In genomic region chr2:181468857-181469256, GRCh38 we compare ENCODE assay signal across 19 cellular contexts. TPM values are rescaled to one million over a fixed set of nuclear protein-coding genes. Genes with fewer than 3 reads are reported as not detected.
DNase-seq lines count a peak whose midpoint lies in the region; ATAC-seq lines count a peak whose summit lies in the region.
"Had no signal": no experiment of that assay in that cellular context is flagged by ENCODE, and none has a peak within 500 bp of the region (broad histone marks: within the 10 kb centered on the region; RNA-seq: fewer than 3 reads in every experiment).

No MANE protein-coding gene starts in this region.

- peaks cover 22% of the 10 kb centered on the region for H3K36me3 Mint-ChIP-seq in activated naive CD4-positive, alpha-beta T cell treated with anti-CD3 and anti-CD28 coated beads, Interleukin-2, amount 50 U/mL, for 24 hours
- H3K36me3 Mint-ChIP-seq in T-cell = peaks cover 55% of the 10 kb centered on the region

- peak overlapping the region; percentile 59 for H3K4me3 Mint-ChIP-seq in activated naive CD4-positive, alpha-beta T cell treated with anti-CD3 and anti-CD28 coated beads, Interleukin-2, amount 50 U/mL, for 24 hours
- H3K4me3 Mint-ChIP-seq in T-cell = peak overlapping the region in 1 of 3 donors; percentile 50

- H3K27me3 ChIP-seq in effector memory CD4-positive, alpha-beta T cell (replicated peaks; ENCODE audit: control insufficient read depth, insufficient read depth, low read length, poor library complexity, severe bottlenecking) = no peaks in the 10 kb centered on the region
- H3K27me3 ChIP-seq: body of pancreas, esophagus squamous epithelium, gastroesophageal sphincter, neutrophil had no signal

- DNase-seq in activated naive CD4-positive, alpha-beta T cell treated with Interleukin-2 at 50 U/mL for 16 hours = no peak
- DNase-seq in T-cell (no peak), NCI-H446 (lab: John Stamatoyannopoulos, UW) (no peak), KG1 (lab: John Stamatoyannopoulos, UW) (no peak), caudate nucleus (lab: John Stamatoyannopoulos, UW) (no peak)
- DNase-seq in effector memory CD4-positive, alpha-beta T cell = no peak
- DNase-seq: activated CD4-positive, alpha-beta T cell treated with anti-CD3 and anti-CD28 coated beads for 1 hour; body of pancreas; CD4-positive, CD25-positive, alpha-beta regulatory T cell; DMS53; esophagus squamous epithelium; hypothalamus; islet precursor cell; mucosa of descending colon had no signal

- no peak for ATAC-seq in T-cell (replicated peaks in 1 of 4)
- ATAC-seq: body of pancreas, gastroesophageal sphincter, mucosa of descending colon had no signal

- H3K4me1 ChIP-seq in effector memory CD4-positive, alpha-beta T cell (ENCODE audit: control insufficient read depth, insufficient read depth, low read length, poor library complexity, severe bottlenecking) = peaks cover 35% of the 10 kb centered on the region
- H3K4me1 ChIP-seq: body of pancreas, esophagus squamous epithelium, gastroesophageal sphincter, prostate gland had no signal

- peaks cover 5% of the 10 kb centered on the region for H3K9me3 Mint-ChIP-seq in activated naive CD4-positive, alpha-beta T cell treated with anti-CD3 and anti-CD28 coated beads, Interleukin-2, amount 50 U/mL, for 24 hours
- H3K9me3 Mint-ChIP-seq in T-cell = no peaks in the 10 kb centered on the region
- H3K9me3 Mint-ChIP-seq: CD4-positive, CD25-positive, alpha-beta regulatory T cell had no signal

- H3K36me3 ChIP-seq in effector memory CD4-positive, alpha-beta T cell (ENCODE audit: control insufficient read depth, insufficient read depth, low read length) = peaks cover 2% of the 10 kb centered on the region
- H3K36me3 ChIP-seq: esophagus squamous epithelium, gastroesophageal sphincter, neutrophil, prostate gland, thoracic aorta had no signal

- CTCF ChIA-PET in T-cell (lab: Charles Lee) = interaction anchor here (0.6 to 1.7 kb wide), 8 partner anchors 8 to 1339 kb away, joined by 3 to 8 read pairs (median 3); partner anchors contain the start of gene ITGA4 (in 1 of the 2)

- no peaks in the 10 kb centered on the region for H3K27me3 Mint-ChIP-seq in activated naive CD4-positive, alpha-beta T cell treated with anti-CD3 and anti-CD28 coated beads, Interleukin-2, amount 50 U/mL, for 24 hours
- no peaks in the 10 kb centered on the region for H3K27me3 Mint-ChIP-seq in T-cell

- H3K27ac ChIP-seq in effector memory CD4-positive, alpha-beta T cell (ENCODE audit: insufficient read depth, low read length, poor library complexity, severe bottlenecking) = peak overlapping the region; percentile 71
- H3K27ac ChIP-seq in caudate nucleus (ENCODE audit: low read depth, low read length) = no peak overlapping the region
- H3K27ac ChIP-seq: body of pancreas, esophagus squamous epithelium, gastroesophageal sphincter, neutrophil, prostate gland, thoracic aorta had no signal

- peaks cover 92% of the 10 kb centered on the region for H3K4me1 Mint-ChIP-seq in activated naive CD4-positive, alpha-beta T cell treated with anti-CD3 and anti-CD28 coated beads, Interleukin-2, amount 50 U/mL, for 24 hours
- H3K4me1 Mint-ChIP-seq in T-cell = peaks cover 85 to 91% (median 91%) of the 10 kb centered on the region in 3 donors

- H3K4me3 ChIP-seq in effector memory CD4-positive, alpha-beta T cell (ENCODE audit: insufficient read depth, low read depth, low read length, poor library complexity, severe bottlenecking) = no peak overlapping the region
- H3K4me3 ChIP-seq: body of pancreas, esophagus squamous epithelium, gastroesophageal sphincter, mucosa of descending colon, prostate gland, thoracic aorta had no signal

- POLR2A ChIA-PET in T-cell (lab: Charles Lee) = interaction anchor here in 1 of 2 donors (0.6 kb wide), 1 partner anchor 142 kb away, joined by 3 read pairs; no protein-coding TSS in a partner anchor

- no peaks in the 10 kb centered on the region for H3K9me3 ChIP-seq in effector memory CD4-positive, alpha-beta T cell (ENCODE audit: control insufficient read depth, low read length)
- H3K9me3 ChIP-seq: esophagus squamous epithelium, gastroesophageal sphincter, mucosa of descending colon, neutrophil, prostate gland, thoracic aorta had no signal

- peak overlapping the region; percentile 38 for H3K27ac Mint-ChIP-seq in activated naive CD4-positive, alpha-beta T cell treated with anti-CD3 and anti-CD28 coated beads, Interleukin-2, amount 50 U/mL, for 24 hours
- peak overlapping the region; percentile 13 to 20 for H3K27ac Mint-ChIP-seq in T-cell

RNA-seq across cellular contexts. Expression of gene ITGA4, which starts 11.7 kb away (rescaled TPM):
- total RNA-seq in T-cell = 100 to 1,000 TPM; 150 to 318 (median 255) TPM
